ENCODE assay signal across 8 cellular contexts in the genomic region with DNA sequence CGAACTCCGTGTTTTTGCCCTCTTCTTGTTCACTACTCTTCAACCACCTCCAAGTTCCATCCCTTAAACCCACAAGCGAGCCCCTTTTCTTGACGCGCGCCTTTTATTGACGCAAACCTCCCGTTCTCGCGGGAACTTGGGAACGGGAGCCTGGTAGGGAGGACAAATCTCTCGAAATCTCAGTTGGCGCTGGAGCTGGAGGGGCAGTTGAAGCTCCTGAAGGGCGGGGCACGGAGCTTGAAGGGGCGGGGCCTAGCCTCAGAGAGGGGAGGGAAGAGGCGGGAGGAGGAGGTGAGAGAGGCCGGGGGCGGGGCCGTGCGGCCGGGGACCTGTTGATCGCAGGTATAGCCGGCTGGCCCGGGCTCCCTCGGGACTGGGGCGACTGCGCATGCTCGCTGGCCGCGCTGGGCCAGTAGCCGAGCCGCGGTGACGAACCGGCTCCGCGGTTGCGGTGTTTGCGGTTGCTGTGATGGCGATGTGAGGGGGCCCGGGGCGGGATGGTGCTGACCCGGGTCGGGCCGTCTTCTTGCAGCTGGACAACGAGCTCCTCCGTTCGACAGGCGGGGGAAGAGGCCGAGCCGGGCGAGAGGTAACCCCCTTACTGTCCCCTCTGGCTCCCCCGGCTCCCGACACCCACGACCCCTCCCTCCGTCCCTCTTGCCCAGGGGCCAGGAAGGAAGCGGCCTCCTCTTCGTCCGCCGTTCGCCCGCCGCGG. TPM values are rescaled to one million over a fixed set of nuclear protein-coding genes. Genes with fewer than 3 reads are reported as not detected.
DNase-seq lines count a peak whose midpoint lies in the region; ATAC-seq and TF ChIP-seq lines count a peak whose summit lies in the region.

Gene FAM135A, plus strand, starts transcription at position 395 of the 715 bp plus-strand sequence. CDS start 14,835 bp downstream, outside the sequence.

- no peaks in the 10 kb centered on the region for H3K9me3 ChIP-seq in SK-N-SH

- H3K36me3 Mint-ChIP-seq in activated naive CD4-positive, alpha-beta T cell treated with anti-CD3 and anti-CD28 coated beads, Interleukin-2, amount 50 U/mL, for 72 hours, result peaks cover 8 to 14% of the 10 kb centered on the region in 2 donors

- no peaks in the 10 kb centered on the region for H4K20me1 ChIP-seq in SK-N-SH (ENCODE audit: insufficient read depth)

- TF ChIP-seq RAD21 in SK-N-SH (IDR thresholded peaks at IDR 0.05; ENCODE audit: low read length), result no peak

- TF ChIP-seq CTCF in SK-N-SH (IDR thresholded peaks at IDR 0.05), result no peak

- H3K27ac ChIP-seq in SK-N-SH (ENCODE audit: low read depth in 2 of 2, low read length in 1 of 2), result peak within 1 kb of the TSS; percentile 54 to 76
- H3K27ac ChIP-seq in temporal lobe (ENCODE audit: low read depth, low read length), result peak within 1 kb of the TSS; percentile 84

- H3K9me2 ChIP-seq in SK-N-SH, result no peaks in the 10 kb centered on the region

- peaks cover 4% of the 10 kb centered on the region; the same call in 1 of the 2 replicates for H3K79me2 ChIP-seq in SK-N-SH (ENCODE audit: insufficient read depth)

- peaks cover 0 to 8% of the 10 kb centered on the region in 2 experiments; a peak in 3 of 4 replicates for H3K4me1 ChIP-seq in SK-N-SH (ENCODE audit: control insufficient read depth in 1 of 2, insufficient read depth in 2 of 2, low read depth in 1 of 2, low read length in 1 of 2)

- peak within 1 kb of the TSS; percentile 86 to 98 for H3K27ac Mint-ChIP-seq in activated naive CD4-positive, alpha-beta T cell treated with anti-CD3 and anti-CD28 coated beads, Interleukin-2, amount 50 U/mL, for 72 hours

- CTCF ChIA-PET in HEK293T (lab: Yijun Ruan, JAX) (interaction anchor here (0.6 to 0.9 kb wide), 2 partner anchors 103 to 646 kb away, joined by 3 to 4 read pairs; no protein-coding TSS in a partner anchor), SK-N-SH (lab: Yijun Ruan, JAX) (interaction anchor here (0.5 to 2.6 kb wide), 6 partner anchors 11 to 273 kb away, joined by 3 to 10 read pairs (median 4); partner anchors contain the start of gene SMAP1)

- peak; percentile 90 to 97 for ATAC-seq in activated naive CD4-positive, alpha-beta T cell treated with anti-CD3 and anti-CD28 coated beads, Interleukin-2, amount 50 U/mL, for 72 hours

- H3K9ac ChIP-seq in SK-N-SH, result peak within 1 kb of the TSS; percentile 87

- no peaks in the 10 kb centered on the region for H3K27me3 ChIP-seq in SK-N-SH (ENCODE audit: insufficient read depth)

- H2AFZ ChIP-seq in SK-N-SH (ENCODE audit: low read depth), result peak within 1 kb of the TSS; percentile 100

- WGBS in SK-N-SH (ENCODE audit: low lambda C conversion rate), result under 1% methylated on average over 16 of the region's 65 CpGs

- peaks cover 5% of the 10 kb centered on the region for H3F3A ChIP-seq in SK-N-SH (replicated peaks; ENCODE audit: insufficient read depth)

- no peaks in the 10 kb centered on the region for H3K9me3 Mint-ChIP-seq in activated naive CD4-positive, alpha-beta T cell treated with anti-CD3 and anti-CD28 coated beads, Interleukin-2, amount 50 U/mL, for 72 hours

- TF ChIP-seq EP300 in SK-N-SH (IDR thresholded peaks at IDR 0.05; ENCODE audit: borderline replicate concordance in 1 of 2, low read depth in 1 of 2, low read length in 1 of 2), result no peak

- POLR2A ChIA-PET in HEK293T (lab: Yijun Ruan, JAX), result interaction anchor here (0.6 to 1.5 kb wide), 28 partner anchors 8 to 347 kb away, joined by 3 to 13 read pairs (median 4); no protein-coding TSS in a partner anchor
- POLR2A ChIA-PET in SK-N-SH (lab: Yijun Ruan, JAX), result interaction anchor here (1.0 to 2.0 kb wide), 4 partner anchors 8 to 255 kb away, joined by 3 to 5 read pairs (median 4); partner anchors contain the start of genes SDHAF4 and SMAP1

- H3K36me3 ChIP-seq in SK-N-SH (replicated peaks in 1 of 2; ENCODE audit: control insufficient read depth in 1 of 2, insufficient read depth in 2 of 2, low read length in 1 of 2), result no peaks in the 10 kb centered on the region

- H3K4me2 ChIP-seq in SK-N-SH, result peak within 1 kb of the TSS; percentile 86

- DNase-seq in GM03348 (ENCODE audit: low spot score) (peak; percentile 97), HEK293T (ENCODE audit: extremely low spot score) (peak; percentile 96), MV-4-11 (lab: John Stamatoyannopoulos, UW) (peak; percentile 89), SK-N-SH (peak; percentile 96), glomerular endothelial cell (ENCODE audit: extremely low read depth, low read depth, low spot score) (peak; percentile 87), occipital lobe (lab: John Stamatoyannopoulos, UW) (peak; percentile 97)
- DNase-seq in activated naive CD4-positive, alpha-beta T cell treated with anti-CD3 and anti-CD28 coated beads, Interleukin-2, amount 50 U/mL, for 72 hours (ENCODE audit: low spot score in 2 of 2), result peak; percentile 96 to 98

- peak within 1 kb of the TSS; percentile 93 to 95 for H3K4me3 ChIP-seq in SK-N-SH (ENCODE audit: low read depth in 2 of 2, low read length in 1 of 2)

TF ChIP-seq in HEK293T, 16 proteins besides CTCF, POLR2A, EP300 and RAD21:
- no peak for TF ChIP-seq ARNT (IDR thresholded peaks at IDR 0.05)
- no peak for TF ChIP-seq FOXA1 (IDR thresholded peaks at IDR 0.05)
- no peak for TF ChIP-seq BHLHE40 (IDR thresholded peaks at IDR 0.05; ENCODE audit: borderline replicate concordance)
- no peak for TF ChIP-seq TARDBP (IDR thresholded peaks at IDR 0.05)
- TF ChIP-seq HDGF (IDR thresholded peaks at IDR 0.05; ENCODE audit: borderline replicate concordance), result no peak
- no peak for TF ChIP-seq FOXM1 (IDR thresholded peaks at IDR 0.05; ENCODE audit: borderline replicate concordance)
- TF ChIP-seq L3MBTL2 (conservative IDR thresholded peaks at IDR 0.05), result peak; percentile 83; the same call in 1 of the 2 replicates
- no peak for TF ChIP-seq FOXK2 (IDR thresholded peaks at IDR 0.05)
- TF ChIP-seq LEF1 (IDR thresholded peaks at IDR 0.05; ENCODE audit: borderline replicate concordance), result no peak; the same call in 1 of the 2 replicates
- TF ChIP-seq ELF4 (IDR thresholded peaks at IDR 0.05), result peak; percentile 75; the same call in 1 of the 2 replicates
- no peak for TF ChIP-seq SUZ12 (IDR thresholded peaks at IDR 0.05)
- TF ChIP-seq SP1 (IDR thresholded peaks at IDR 0.05), result peak; percentile 68; the same call in 1 of the 2 replicates
- TF ChIP-seq ZNF384 (IDR thresholded peaks at IDR 0.05), result no peak
- TF ChIP-seq PKNOX1 (IDR thresholded peaks at IDR 0.05), result peak; percentile 22; the same call in 1 of the 2 replicates
- TF ChIP-seq CTBP1 (IDR thresholded peaks at IDR 0.05; ENCODE audit: borderline replicate concordance), result no peak
- 0 out of 2 replicates have a peak, but pooled peaks have one; percentile 49 for TF ChIP-seq NFRKB (IDR thresholded peaks at IDR 0.05)

TF ChIP-seq in SK-N-SH, 30 proteins besides CTCF, POLR2A, EP300 and RAD21 (continues in another document):
- TF ChIP-seq PBX3 (IDR thresholded peaks at IDR 0.05), result 0 out of 2 replicates have a peak, but pooled peaks have one; percentile 2
- TF ChIP-seq, protein P1, sequence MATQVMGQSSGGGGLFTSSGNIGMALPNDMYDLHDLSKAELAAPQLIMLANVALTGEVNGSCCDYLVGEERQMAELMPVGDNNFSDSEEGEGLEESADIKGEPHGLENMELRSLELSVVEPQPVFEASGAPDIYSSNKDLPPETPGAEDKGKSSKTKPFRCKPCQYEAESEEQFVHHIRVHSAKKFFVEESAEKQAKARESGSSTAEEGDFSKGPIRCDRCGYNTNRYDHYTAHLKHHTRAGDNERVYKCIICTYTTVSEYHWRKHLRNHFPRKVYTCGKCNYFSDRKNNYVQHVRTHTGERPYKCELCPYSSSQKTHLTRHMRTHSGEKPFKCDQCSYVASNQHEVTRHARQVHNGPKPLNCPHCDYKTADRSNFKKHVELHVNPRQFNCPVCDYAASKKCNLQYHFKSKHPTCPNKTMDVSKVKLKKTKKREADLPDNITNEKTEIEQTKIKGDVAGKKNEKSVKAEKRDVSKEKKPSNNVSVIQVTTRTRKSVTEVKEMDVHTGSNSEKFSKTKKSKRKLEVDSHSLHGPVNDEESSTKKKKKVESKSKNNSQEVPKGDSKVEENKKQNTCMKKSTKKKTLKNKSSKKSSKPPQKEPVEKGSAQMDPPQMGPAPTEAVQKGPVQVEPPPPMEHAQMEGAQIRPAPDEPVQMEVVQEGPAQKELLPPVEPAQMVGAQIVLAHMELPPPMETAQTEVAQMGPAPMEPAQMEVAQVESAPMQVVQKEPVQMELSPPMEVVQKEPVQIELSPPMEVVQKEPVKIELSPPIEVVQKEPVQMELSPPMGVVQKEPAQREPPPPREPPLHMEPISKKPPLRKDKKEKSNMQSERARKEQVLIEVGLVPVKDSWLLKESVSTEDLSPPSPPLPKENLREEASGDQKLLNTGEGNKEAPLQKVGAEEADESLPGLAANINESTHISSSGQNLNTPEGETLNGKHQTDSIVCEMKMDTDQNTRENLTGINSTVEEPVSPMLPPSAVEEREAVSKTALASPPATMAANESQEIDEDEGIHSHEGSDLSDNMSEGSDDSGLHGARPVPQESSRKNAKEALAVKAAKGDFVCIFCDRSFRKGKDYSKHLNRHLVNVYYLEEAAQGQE (IDR thresholded peaks at IDR 0.05; ENCODE audit: low read depth, low read length), result 0 out of 2 replicates have a peak, but pooled peaks have one; percentile 37
- TF ChIP-seq NFIC (IDR thresholded peaks at IDR 0.05; ENCODE audit: borderline replicate concordance), result no peak
- TF ChIP-seq SMC3 (IDR thresholded peaks at IDR 0.05; ENCODE audit: low read depth, low read length), result no peak
- 0 out of 2 replicates have a peak, but pooled peaks have one; percentile 41 for TF ChIP-seq MXI1 (IDR thresholded peaks at IDR 0.05; ENCODE audit: low read depth, low read length)

RNA-seq across cellular contexts. Expression of gene FAM135A, which starts in this region (rescaled TPM):
- polyA plus RNA-seq in SK-N-SH (2012; rRNA removed), result 2.6 and 3.4 TPM in 2 replicates
- 3.5 and 4.0 TPM in 2 replicates for polyA plus RNA-seq in SK-N-SH (2012; cell fraction: cytosol; rRNA removed)
- 3.0 and 6.1 TPM in 2 replicates for polyA plus RNA-seq in SK-N-SH (2012; cell fraction: nucleus; rRNA removed)
- total RNA-seq in activated naive CD4-positive, alpha-beta T cell treated with anti-CD3 and anti-CD28 coated beads, Interleukin-2, amount 50 U/mL, for 72 hours, result 10 to 100 TPM in 1 of 2 donors, 1 to 10 TPM in 1; 8.0 to 11.3 TPM
- total RNA-seq in glomerular endothelial cell (9.0 and 14.1 TPM in 2 replicates), occipital lobe (161 TPM), temporal lobe (89.0 TPM)

Comparison
In these comparisons a context has a peak if more than half of its experiments do, and no peak if none do; other contexts are left out.
1. Peak in every context shown above with its lines: DNase-seq, ATAC-seq, H3K4me3 ChIP-seq and H3K27ac ChIP-seq.